10 cellular contexts compared by ENCODE assay signal in the genomic region with DNA sequence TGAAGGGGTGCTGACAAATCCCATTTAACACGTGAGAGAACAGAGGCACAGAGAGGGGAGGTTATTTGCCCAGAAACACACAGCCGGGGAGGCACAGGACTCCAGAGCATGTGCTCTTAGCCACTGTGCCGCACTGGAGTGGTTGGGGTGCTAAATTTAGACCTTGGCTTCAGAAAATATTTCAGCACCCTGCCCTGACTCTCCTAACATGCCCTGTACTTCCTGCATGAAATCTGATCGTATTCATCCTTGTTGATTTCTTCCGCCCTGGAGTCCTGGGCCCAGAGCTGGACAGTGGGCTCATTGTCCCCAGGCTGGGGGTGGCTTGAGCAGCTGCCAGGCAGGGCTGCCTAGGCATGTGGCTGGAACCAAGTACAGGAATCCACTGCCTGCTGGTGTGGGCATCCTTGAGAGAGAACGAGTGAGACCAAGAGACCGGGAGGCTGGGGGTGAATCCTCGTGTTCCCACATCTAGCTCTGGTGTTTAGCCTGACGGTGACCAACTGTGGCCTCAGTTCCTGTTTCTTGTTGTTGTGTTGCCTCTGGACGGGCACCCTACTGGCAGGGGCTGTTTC. TPM values are rescaled to one million over a fixed set of nuclear protein-coding genes. Genes with fewer than 3 reads are reported as not detected.
A peak's percentile ranks its signal among the peaks of the same experiment; 100 is the strongest.
DNase-seq lines count a peak whose midpoint lies in the region; ATAC-seq and TF ChIP-seq lines count a peak whose summit lies in the region.
"Had no signal": no experiment of that assay in that cellular context is flagged by ENCODE, and none has a peak within 500 bp of the region (broad histone marks: within the 10 kb centered on the region; RNA-seq: fewer than 3 reads in every experiment).

No MANE protein-coding gene starts in this region.

- H2AFZ ChIP-seq in GM23248, result peak overlapping the region; percentile 41

- H3K27ac Mint-ChIP-seq in type B pancreatic cell, result no peak overlapping the region

- intact Hi-C loops in adrenal gland (cut with DNase I) (no loop called here), heart left ventricle (cut with DNase I) (loop anchor here in 1 of 10 donors (10.0 kb wide), 1 partner anchor 79 kb away; the partner anchor contains the start of gene COLGALT1), gastrocnemius medialis (cut with DNase I; ENCODE audit: low total_unique reads) (loop anchor here (2.0 kb wide), 1 partner anchor 37 kb away; no protein-coding TSS in a partner anchor)

- peak overlapping the region; percentile 24 for H3K9ac ChIP-seq in GM23248

- H3F3A ChIP-seq in GM23248 (ENCODE audit: insufficient read depth), result peaks cover 41% of the 10 kb centered on the region

- H3K4me1 Mint-ChIP-seq in type B pancreatic cell (ENCODE audit: unreplicated experiment), result peaks cover 20% of the 10 kb centered on the region

- H3K36me3 Mint-ChIP-seq in type B pancreatic cell, result no peaks in the 10 kb centered on the region

- in situ Hi-C loops in GM23248 (cut with MboI) (no loop called here), gastrocnemius medialis (cut with MboI; ENCODE audit: low sequenced_read_pairs in 4 of 4) (no loop called here)

- TF ChIP-seq CTCF in adrenal gland (IDR thresholded peaks at IDR 0.05), result no peak
- no peak for TF ChIP-seq CTCF in heart left ventricle (IDR thresholded peaks at IDR 0.05)
- TF ChIP-seq CTCF in gastrocnemius medialis (IDR thresholded peaks at IDR 0.05 in 4 of 5, conservative IDR thresholded peaks at IDR 0.05 in 1 of 5), result no peak
- TF ChIP-seq CTCF in type B pancreatic cell (conservative IDR thresholded peaks at IDR 0.05), result no peak

- DNase-seq in GM23248, result peak; percentile 70
- DNase-seq in adrenal gland, result peak in 5 of 7 donors; percentile 48 to 74 (median 56)
- DNase-seq in heart left ventricle, result peak in 4 of 5 donors; percentile 51 to 79 (median 68)
- DNase-seq in gastrocnemius medialis, result peak; percentile 65 to 83
- no peak for DNase-seq in stimulated activated CD4-positive, alpha-beta T cell treated with anti-CD3 and anti-CD28 coated beads, Interleukin-12 subunit alpha, Interleukin-12 subunit beta, amount 100 ng/mL, for 4 hours
- DNase-seq in type B pancreatic cell (ENCODE audit: extremely low spot score, unreplicated experiment), result no peak
- no peak for DNase-seq in NCI-H2107 (lab: John Stamatoyannopoulos, UW)
- no peak for DNase-seq in amniotic stem cell (lab: John Stamatoyannopoulos, UW)
- DNase-seq: small intestine had no signal

- no peaks in the 10 kb centered on the region for H3K9me2 ChIP-seq in GM23248 (ENCODE audit: insufficient read depth)

- H3K27me3 ChIP-seq in GM23248 (replicated peaks; ENCODE audit: insufficient read depth), result no peaks in the 10 kb centered on the region
- no peaks in the 10 kb centered on the region for H3K27me3 ChIP-seq in adrenal gland
- no peaks in the 10 kb centered on the region for H3K27me3 ChIP-seq in heart left ventricle
- H3K27me3 ChIP-seq in gastrocnemius medialis, result no peaks in the 10 kb centered on the region

- H3K27ac ChIP-seq in GM23248, result peak overlapping the region; percentile 54
- H3K27ac ChIP-seq in adrenal gland, result peak overlapping the region in 4 of 5 donors; percentile 7 to 78 (median 59)
- H3K27ac ChIP-seq in heart left ventricle, result peak overlapping the region in 11 of 12 donors; percentile 15 to 82 (median 71)
- H3K27ac ChIP-seq in gastrocnemius medialis, result peak overlapping the region; percentile 92 to 100 (median 96)

- H3K4me3 Mint-ChIP-seq in type B pancreatic cell, result no peak overlapping the region

- no peaks in the 10 kb centered on the region for H4K20me1 ChIP-seq in GM23248 (ENCODE audit: insufficient read depth)

- 0 out of 2 replicates have a peak overlapping the region, but pooled peaks have one; percentile 4 for H3K4me3 ChIP-seq in GM23248
- H3K4me3 ChIP-seq in adrenal gland, result no peak overlapping the region
- H3K4me3 ChIP-seq in heart left ventricle, result no peak overlapping the region
- peak overlapping the region in 3 of 4 donors; percentile 10 to 15 (median 10) for H3K4me3 ChIP-seq in gastrocnemius medialis

- no peaks in the 10 kb centered on the region for H3K27me3 Mint-ChIP-seq in type B pancreatic cell

- H3K79me2 ChIP-seq in GM23248 (ENCODE audit: insufficient read depth), result peaks cover 72% of the 10 kb centered on the region

- H3K9me3 Mint-ChIP-seq in type B pancreatic cell, result no peaks in the 10 kb centered on the region

- WGBS in GM23248 (ENCODE audit: low coverage in 1 of 2, low lambda C conversion rate in 2 of 2, missing lambda C conversion rate in 2 of 2), 2 experiments, result 29% methylated on average over 9 to 10 of the region's 10 CpGs
- 32 to 52% (median 38%) methylated on average over 7 to 10 of the region's 10 CpGs for WGBS in adrenal gland, 4 donors
- 25 to 41% (median 35%) methylated on average over 10 of the region's 10 CpGs for WGBS in heart left ventricle, 4 donors

- H3K4me2 ChIP-seq in GM23248 (ENCODE audit: unreplicated experiment), result peak overlapping the region; percentile 36

- ATAC-seq in heart left ventricle (peak; percentile 83 to 90 (median 87)), gastrocnemius medialis (peak; percentile 94)

- no peaks in the 10 kb centered on the region for H3K36me3 ChIP-seq in GM23248 (ENCODE audit: low read depth)
- H3K36me3 ChIP-seq in adrenal gland (replicated peaks in 1 of 2), result no peaks in the 10 kb centered on the region
- H3K36me3 ChIP-seq in heart left ventricle, result peaks cover 0 to 11% (median 0%) of the 10 kb centered on the region in 9 donors
- H3K36me3 ChIP-seq in gastrocnemius medialis, result no peaks in the 10 kb centered on the region

- TF ChIP-seq POLR2A in adrenal gland (IDR thresholded peaks at IDR 0.05), result no peak
- no peak for TF ChIP-seq POLR2A in heart left ventricle (IDR thresholded peaks at IDR 0.05)
- TF ChIP-seq POLR2A in gastrocnemius medialis (IDR thresholded peaks at IDR 0.05), result peak; percentile 29 to 43

- H3K9me3 ChIP-seq in GM23248 (ENCODE audit: low read depth), result no peaks in the 10 kb centered on the region
- no peaks in the 10 kb centered on the region for H3K9me3 ChIP-seq in adrenal gland (replicated peaks in 1 of 3)
- H3K9me3 ChIP-seq in heart left ventricle, result no peaks in the 10 kb centered on the region
- no peaks in the 10 kb centered on the region for H3K9me3 ChIP-seq in gastrocnemius medialis

- H3K4me1 ChIP-seq in GM23248 (ENCODE audit: insufficient read depth) (peaks cover 64% of the 10 kb centered on the region), adrenal gland (replicated peaks in 1 of 2) (peaks cover 29 to 33% of the 10 kb centered on the region in 2 donors), heart left ventricle (peaks cover 0 to 46% (median 22%) of the 10 kb centered on the region in 12 donors), gastrocnemius medialis (peaks cover 31 to 32% of the 10 kb centered on the region in 2 donors)

RNA-seq across cellular contexts. Expression of gene SLC27A1, which starts 5.3 kb away (rescaled TPM):
- total RNA-seq in GM23248 (2014; rRNA removed; shearing (Covaris generic)), result 30.0 and 34.0 TPM in 2 replicates
- polyA plus RNA-seq in GM23248 (2016; fragmentation: Nextera tagmentation; extraction: Ambion mirVana) (20.4 and 21.9 TPM in 2 replicates), adrenal gland (10 to 100 TPM in 2 of 3 donors, 1 to 10 TPM in 1; 6.8 to 78.8 (median 33.3) TPM), heart left ventricle (10 to 100 TPM; 22.1 to 47.6 TPM)
- total RNA-seq in adrenal gland (100 to 1,000 TPM in 1 of 8 donors, 10 to 100 TPM in 7; 22.1 to 107 (median 56.8) TPM), heart left ventricle (10 to 100 TPM; 32.6 to 70.3 (median 52.7) TPM), gastrocnemius medialis (10 to 100 TPM; 20.7 to 53.8 (median 43.7) TPM), type B pancreatic cell (ENCODE audit: low replicate concordance) (12.1 and 15.5 TPM in 2 replicates)

RNA-seq across cellular contexts. Expression of gene NXNL1, which starts 14.9 kb away (rescaled TPM):
- not detected in 2 replicates for total RNA-seq in GM23248 (2014; rRNA removed; shearing (Covaris generic))
- polyA plus RNA-seq in GM23248 (2016; fragmentation: Nextera tagmentation; extraction: Ambion mirVana) (not detected in 2 replicates), adrenal gland (1 to 10 TPM in 2 of 3 donors, not detected in 1; 2.6 to 4.8 TPM), heart left ventricle (under 1 TPM in 1 of 2 donors, not detected in 1; 0.69 TPM)
- total RNA-seq in adrenal gland (1 to 10 TPM in 2 of 8 donors, under 1 TPM in 3, not detected in 3; 0.41 to 2.7 (median 0.92) TPM), heart left ventricle (1 to 10 TPM in 1 of 9 donors, under 1 TPM in 3, not detected in 5; 0.32 to 1.1 (median 0.57) TPM), gastrocnemius medialis (not detected), type B pancreatic cell (ENCODE audit: low replicate concordance) (not detected in 2 replicates)
- total RNA-seq: T-helper 2 cell treated with Interferon-gamma antibody and Interleukin-4, amounts not matched to agents 100 ng/mL and 5 ng/mL, for 36 hours had no signal
- polyA plus RNA-seq: small intestine had no signal

RNA-seq across cellular contexts. Expression of gene TMEM221, which starts 27.2 kb away (rescaled TPM):
- 0.22 TPM in 1 of 2 replicates, not detected in the other for total RNA-seq in GM23248 (2014; rRNA removed; shearing (Covaris generic))
- polyA plus RNA-seq in GM23248 (2016; fragmentation: Nextera tagmentation; extraction: Ambion mirVana) (0.30 TPM in 1 of 2 replicates, not detected in the other), adrenal gland (1 to 10 TPM in 2 of 3 donors, under 1 TPM in 1; 0.77 to 2.8 (median 1.9) TPM), heart left ventricle (under 1 TPM in 1 of 2 donors, not detected in 1; 0.04 TPM)
- total RNA-seq in adrenal gland (1 to 10 TPM in 7 of 8 donors, under 1 TPM in 1; 0.26 to 8.7 (median 5.7) TPM), heart left ventricle (under 1 TPM in 1 of 9 donors, not detected in 8; 0.52 TPM), gastrocnemius medialis (not detected), type B pancreatic cell (ENCODE audit: low replicate concordance) (0.74 and 0.87 TPM in 2 replicates)
- total RNA-seq: T-helper 2 cell treated with Interferon-gamma antibody and Interleukin-4, amounts not matched to agents 100 ng/mL and 5 ng/mL, for 36 hours had no signal

RNA-seq across cellular contexts. Expression of gene PGLS, which starts 35.8 kb away (rescaled TPM):
- 96.0 and 125 TPM in 2 replicates for total RNA-seq in GM23248 (2014; rRNA removed; shearing (Covaris generic))
- polyA plus RNA-seq in GM23248 (2016; fragmentation: Nextera tagmentation; extraction: Ambion mirVana) (135 and 140 TPM in 2 replicates), adrenal gland (100 to 1,000 TPM in 2 of 3 donors, 10 to 100 TPM in 1; 36.1 to 200 (median 134) TPM), heart left ventricle (10 to 100 TPM; 28.8 to 45.9 TPM)
- total RNA-seq in adrenal gland (100 to 1,000 TPM in 7 of 8 donors, 10 to 100 TPM in 1; 80.4 to 181 (median 129) TPM), heart left ventricle (10 to 100 TPM; 15.5 to 57.1 (median 27.0) TPM), gastrocnemius medialis (10 to 100 TPM; 22.1 to 25.1 (median 23.4) TPM), type B pancreatic cell (ENCODE audit: low replicate concordance) (94.9 and 103 TPM in 2 replicates)

RNA-seq across cellular contexts. Expression of gene MVB12A, which starts 55.8 kb away (rescaled TPM):
- 68.3 and 73.9 TPM in 2 replicates for total RNA-seq in GM23248 (2014; rRNA removed; shearing (Covaris generic))
- polyA plus RNA-seq in GM23248 (2016; fragmentation: Nextera tagmentation; extraction: Ambion mirVana) (49.6 and 55.3 TPM in 2 replicates), adrenal gland (100 to 1,000 TPM in 2 of 3 donors, 10 to 100 TPM in 1; 17.4 to 142 (median 132) TPM), heart left ventricle (10 to 100 TPM; 30.7 to 46.5 TPM)
- total RNA-seq in adrenal gland (100 to 1,000 TPM in 5 of 8 donors, 10 to 100 TPM in 3; 53.3 to 162 (median 105) TPM), heart left ventricle (10 to 100 TPM; 11.8 to 41.5 (median 18.5) TPM), gastrocnemius medialis (10 to 100 TPM; 35.8 to 62.7 (median 52.3) TPM), type B pancreatic cell (ENCODE audit: low replicate concordance) (32.0 and 37.7 TPM in 2 replicates)

Comparison
In these comparisons a context has a peak if more than half of its experiments do, and no peak if none do; other contexts are left out.
1. DNase-seq: peak in GM23248 (single experiment), adrenal gland (5 of 7), heart left ventricle (4 of 5) and gastrocnemius medialis (2 of 2); none in stimulated activated CD4-positive, alpha-beta T cell treated with anti-CD3 and anti-CD28 coated beads, Interleukin-12 subunit alpha, Interleukin-12 subunit beta, amount 100 ng/mL, for 4 hours (single experiment), type B pancreatic cell (single experiment), NCI-H2107 (single experiment) and amniotic stem cell (single experiment).
2. H3K4me3 ChIP-seq: peak in GM23248 (single experiment) and gastrocnemius medialis (3 of 4); none in adrenal gland (0 of 4) and heart left ventricle (0 of 12).
3. POLR2A ChIP-seq: peak in gastrocnemius medialis (2 of 2); none in adrenal gland (0 of 2) and heart left ventricle (0 of 2).
4. Peak in every context shown above with its lines, with median percentiles within 50 percentile points of each other: H3K27ac ChIP-seq.